ENCODE assay signal across 8 cellular contexts in genomic region chr6:31734703-31735500, GRCh38. TPM values are rescaled to one million over a fixed set of nuclear protein-coding genes. Genes with fewer than 3 reads are reported as not detected.
DNase-seq lines count a peak whose midpoint lies in the region; ATAC-seq and TF ChIP-seq lines count a peak whose summit lies in the region.

No MANE protein-coding gene starts in this region.

- peak overlapping the region; percentile 96 for H3K27ac ChIP-seq in neutrophil

- H3K9me3 ChIP-seq in neutrophil, result no peaks in the 10 kb centered on the region

- ATAC-seq in GM21423 (IDR thresholded peaks at IDR 0.05; ENCODE audit: unreplicated experiment) (peak; percentile 30), GM18861 (IDR thresholded peaks at IDR 0.05; ENCODE audit: unreplicated experiment) (no peak)

- no peak for TF ChIP-seq CTCF in fibroblast of the aortic adventitia (IDR thresholded peaks at IDR 0.05; ENCODE audit: insufficient read depth, low read length)
- TF ChIP-seq CTCF in neutrophil (IDR thresholded peaks at IDR 0.05), result peak; percentile 9

- H3K4me3 ChIP-seq in fibroblast of the aortic adventitia (ENCODE audit: low read depth, low read length) (peak overlapping the region; percentile 97), neutrophil (ENCODE audit: low read depth in 1 of 2, low read length in 1 of 2) (peak overlapping the region; percentile 88 to 98)

- peaks cover 45% of the 10 kb centered on the region for H3K36me3 ChIP-seq in neutrophil

- H3K4me1 ChIP-seq in neutrophil (ENCODE audit: control insufficient read depth in 1 of 2, insufficient read depth in 1 of 2, low read depth in 1 of 2, low read length in 1 of 2), result peaks cover 74 to 76% of the 10 kb centered on the region in 2 experiments

- DNase-seq in AML-193 (lab: John Stamatoyannopoulos, UW) (peak; percentile 74 to 81), OCI-M1 (lab: John Stamatoyannopoulos, UW) (peak; percentile 88), activated T-helper 1 cell treated with Interleukin-2 at 50 U/mL for 16 hours (ENCODE audit: low read depth) (peak; percentile 36), fibroblast of the aortic adventitia (ENCODE audit: low read depth) (peak; percentile 46), dedifferentiated amniotic fluid mesenchymal stem cell (ENCODE audit: extremely low spot score) (no peak)

- H3K27me3 ChIP-seq in neutrophil, result no peaks in the 10 kb centered on the region

RNA-seq across cellular contexts. Expression of gene CLIC1, which starts 1.4 kb away (rescaled TPM):
- total RNA-seq in fibroblast of the aortic adventitia (ENCODE audit: low replicate concordance), result 174 and 576 TPM in 2 replicates

RNA-seq across cellular contexts. Expression of gene MSH5, which starts 4.9 kb away (rescaled TPM):
- total RNA-seq in fibroblast of the aortic adventitia (ENCODE audit: low replicate concordance), result 3.1 and 23.0 TPM in 2 replicates

RNA-seq across cellular contexts. Expression of gene DDAH2, which starts 5.8 kb away (rescaled TPM):
- total RNA-seq in fibroblast of the aortic adventitia (ENCODE audit: low replicate concordance), result 70.5 and 223 TPM in 2 replicates

RNA-seq across cellular contexts. Expression of gene MPIG6B, which starts 11.7 kb away (rescaled TPM):
- total RNA-seq in fibroblast of the aortic adventitia (ENCODE audit: low replicate concordance), result not detected in 2 replicates

RNA-seq across cellular contexts. Expression of gene LY6G6C, which starts 13.4 kb away (rescaled TPM):
- total RNA-seq in fibroblast of the aortic adventitia (ENCODE audit: low replicate concordance), result not detected in 2 replicates
